In genomic region chr6:27502508-27503435, GRCh38 we compare ENCODE assay signal across 8 cellular contexts. TPM values are rescaled to one million over a fixed set of nuclear protein-coding genes. Genes with fewer than 3 reads are reported as not detected.
DNase-seq lines count a peak whose midpoint lies in the region; ATAC-seq, FAIRE-seq and TF ChIP-seq lines count a peak whose summit lies in the region.

No MANE protein-coding gene starts in this region.

- H3K4me1 ChIP-seq in small intestine (ENCODE audit: control insufficient read depth in 2 of 2, insufficient read depth in 1 of 2, low read depth in 1 of 2, low read length in 1 of 2), result no peaks in the 10 kb centered on the region

- DNase-seq in DMS53 (lab: John Stamatoyannopoulos, UW), result peak; percentile 87
- DNase-seq in H54 (ENCODE audit: insufficient read length, low spot score), result no peak
- DNase-seq in MV-4-11 (lab: John Stamatoyannopoulos, UW), result peak; percentile 84
- peak; percentile 24 to 40 (median 33) for DNase-seq in T-helper 17 cell
- DNase-seq in amniotic epithelial cell (ENCODE audit: low read depth), result peak; percentile 59
- peak; percentile 58 for DNase-seq in small intestine

- peak overlapping the region; percentile 89 for H3K4me3 Mint-ChIP-seq in T-helper 17 cell

- H3K4me3 ChIP-seq in iPS-11a (ENCODE audit: low read depth, low read length), result peak overlapping the region; percentile 93
- H3K4me3 ChIP-seq in small intestine (ENCODE audit: low read depth in 1 of 2, low read length in 2 of 2), result peak overlapping the region in 1 of 2 donors; percentile 31

- no peaks in the 10 kb centered on the region for H3K9me3 ChIP-seq in T-helper 17 cell (ENCODE audit: control insufficient read depth, low read length, poor library complexity, severe bottlenecking)
- H3K9me3 ChIP-seq in small intestine (ENCODE audit: control insufficient read depth, low read depth), result no peaks in the 10 kb centered on the region

- ATAC-seq in T-helper 17 cell (peak; percentile 63), GM19328 (IDR thresholded peaks at IDR 0.05; ENCODE audit: unreplicated experiment) (no peak)

- H3K36me3 Mint-ChIP-seq in T-helper 17 cell (ENCODE audit: low read depth), result no peaks in the 10 kb centered on the region

- H3K4me1 Mint-ChIP-seq in T-helper 17 cell, result peaks cover 31% of the 10 kb centered on the region

- peak; percentile 52 for FAIRE-seq in H54 (lab: Jason Lieb, UNC)
- FAIRE-seq in small intestine (lab: Jason Lieb, UNC), result no peak

- TF ChIP-seq POLR2A in H54 (IDR thresholded peaks at IDR 0.05; ENCODE audit: low read depth, low read length), result no peak

- H3K27me3 Mint-ChIP-seq in T-helper 17 cell, result peaks cover 4% of the 10 kb centered on the region

- 1% methylated on average over 33 of the region's 33 CpGs for WGBS in small intestine, 3 donors

- H3K27ac Mint-ChIP-seq in T-helper 17 cell, result peak overlapping the region; percentile 96

- H3K27ac ChIP-seq in small intestine (ENCODE audit: low read depth in 1 of 2, low read length in 1 of 2), result peak overlapping the region in 1 of 2 donors; percentile 12

- H3K36me3 ChIP-seq in small intestine (ENCODE audit: control insufficient read depth in 2 of 2, insufficient read depth in 2 of 2, low read length in 2 of 2), result no peaks in the 10 kb centered on the region

- no peaks in the 10 kb centered on the region for H3K27me3 ChIP-seq in small intestine (ENCODE audit: control insufficient read depth in 2 of 2, insufficient read depth in 2 of 2, low read length in 2 of 2)

RNA-seq across cellular contexts. Expression of gene ZNF184, which starts 29.9 kb away (rescaled TPM):
- 10 to 100 TPM in 1 of 2 donors, 1 to 10 TPM in 1; 9.8 to 12.5 TPM for total RNA-seq in T-helper 17 cell
- 1 to 10 TPM; 1.6 to 3.7 (median 1.8) TPM for polyA plus RNA-seq in small intestine
